In genomic region chr15:58522865-58523264, GRCh38 we compare ENCODE assay signal across 13 cellular contexts.
DNase-seq lines count a peak whose midpoint lies in the region; ATAC-seq and TF ChIP-seq lines count a peak whose summit lies in the region.
"Had no signal": no experiment of that assay in that cellular context is flagged by ENCODE, and none has a peak within 500 bp of the region (broad histone marks: within the 10 kb centered on the region; RNA-seq: fewer than 3 reads in every experiment).

No MANE protein-coding gene starts in this region.

- H4K20me1 ChIP-seq in PC-3 (ENCODE audit: low read length) = no peaks in the 10 kb centered on the region

- H3K4me2 ChIP-seq in PC-3 (ENCODE audit: low read length) = no peak overlapping the region

- POLR2A ChIA-PET in PC-3 (lab: Charles Lee; ENCODE audit: unreplicated experiment) = no interaction called here

- peaks cover 19% of the 10 kb centered on the region for H3K36me3 Mint-ChIP-seq in Calu3 (ENCODE audit: insufficient read depth, unreplicated experiment)
- H3K36me3 Mint-ChIP-seq: activated CD4-positive, alpha-beta memory T cell treated with anti-CD3 and anti-CD28 coated beads for 36 hours; CD4-positive, alpha-beta memory T cell had no signal

- peaks cover 22% of the 10 kb centered on the region for H3K4me1 ChIP-seq in PC-3 (ENCODE audit: insufficient read depth, low read length)
- peaks cover 75% of the 10 kb centered on the region for H3K4me1 ChIP-seq in left ventricle myocardium inferior
- H3K4me1 ChIP-seq in mucosa of descending colon (ENCODE audit: low read depth) = peaks cover 5% of the 10 kb centered on the region

- no peak overlapping the region for H2AFZ ChIP-seq in PC-3 (ENCODE audit: low read length)

- no peaks in the 10 kb centered on the region for H3K9me2 ChIP-seq in PC-3 (replicated peaks; ENCODE audit: low read length)

- TF ChIP-seq CTCF in Calu3 (IDR thresholded peaks at IDR 0.05; ENCODE audit: unreplicated experiment) (no peak), PC-3 (conservative IDR thresholded peaks at IDR 0.05; ENCODE audit: low read depth, low read length) (no peak), left ventricle myocardium inferior (IDR thresholded peaks at IDR 0.05; ENCODE audit: borderline replicate concordance) (no peak), mucosa of descending colon (IDR thresholded peaks at IDR 0.05) (no peak)

- DNase-seq in Calu3 (no peak), PC-3 (no peak), left ventricle myocardium inferior (no peak), posterior cingulate gyrus (peak in 8 of 10 donors; percentile 22 to 89 (median 46)), NCI-H748 (lab: John Stamatoyannopoulos, UW; ENCODE audit: unreplicated experiment) (no peak), HuH-7 (ENCODE audit: low spot score) (no peak), NOMO-1 (lab: John Stamatoyannopoulos, UW; ENCODE audit: unreplicated experiment in 2 of 2) (no peak), mucosa of descending colon (no peak)
- DNase-seq: activated CD4-positive, alpha-beta memory T cell treated with anti-CD3 and anti-CD28 coated beads for 36 hours; activated gamma-delta T cell treated with Interleukin-2 at 50 U/mL for 16 hours; CD4-positive, alpha-beta memory T cell; T1000 had no signal

- H3K27me3 Mint-ChIP-seq in Calu3 (ENCODE audit: unreplicated experiment) = no peaks in the 10 kb centered on the region
- H3K27me3 Mint-ChIP-seq: activated CD4-positive, alpha-beta memory T cell treated with anti-CD3 and anti-CD28 coated beads for 36 hours had no signal

- no peaks in the 10 kb centered on the region for H3K9me3 Mint-ChIP-seq in Calu3 (ENCODE audit: low read depth, unreplicated experiment)
- H3K9me3 Mint-ChIP-seq: activated CD4-positive, alpha-beta memory T cell treated with anti-CD3 and anti-CD28 coated beads for 36 hours; CD4-positive, alpha-beta memory T cell had no signal

- H3K9me3 ChIP-seq in PC-3 (ENCODE audit: low read length) (no peaks in the 10 kb centered on the region), left ventricle myocardium inferior (replicated peaks) (no peaks in the 10 kb centered on the region), mucosa of descending colon (no peaks in the 10 kb centered on the region)
- H3K9me3 ChIP-seq: Peyer's patch had no signal

- intact Hi-C loops in Calu3 (cut with micrococcal nuclease; ENCODE audit: unreplicated experiment) = loop anchor here (5.0 kb wide), 1 partner anchor 191 kb away; no protein-coding TSS in a partner anchor
- intact Hi-C loops in PC-3 (cut with micrococcal nuclease) = no loop called here
- intact Hi-C loops in left ventricle myocardium inferior (cut with micrococcal nuclease) = no loop called here
- intact Hi-C loops in posterior cingulate gyrus (cut with DNase I) = loop anchor here (1.0 kb wide), 1 partner anchor 225 kb away; no protein-coding TSS in a partner anchor
- intact Hi-C loops in mucosa of descending colon (cut with DNase I, micrococcal nuclease) = no loop called here

- H3K27me3 ChIP-seq in PC-3 (ENCODE audit: low read length) = no peaks in the 10 kb centered on the region
- H3K27me3 ChIP-seq in left ventricle myocardium inferior (ENCODE audit: low read depth) = no peaks in the 10 kb centered on the region
- H3K27me3 ChIP-seq: Peyer's patch had no signal

- H3K9ac ChIP-seq in PC-3 (ENCODE audit: low read length) = peak overlapping the region; percentile 60; the same call in 1 of the 2 replicates

- H3K27ac Mint-ChIP-seq in Calu3 (ENCODE audit: unreplicated experiment) = peak overlapping the region; percentile 96
- H3K27ac Mint-ChIP-seq: activated CD4-positive, alpha-beta memory T cell treated with anti-CD3 and anti-CD28 coated beads for 36 hours had no signal

- BruUV-seq in Calu3 (replicated peaks; lab: Mats Ljungman, UMichigan) (no TSS peak), PC-3 (replicated peaks; lab: Mats Ljungman, UMichigan) (no TSS peak)

- CTCF ChIA-PET in Calu3 (lab: Charles Lee) = interaction anchor here (2.1 kb wide), 1 partner anchor 24 kb away, joined by 6 read pairs; no protein-coding TSS in a partner anchor
- CTCF ChIA-PET in PC-3 (lab: Charles Lee) = no interaction called here

- ATAC-seq in PC-3 = no peak
- no peak for ATAC-seq in mucosa of descending colon

- H3F3A ChIP-seq in PC-3 (ENCODE audit: low read length, unreplicated experiment) = no peaks in the 10 kb centered on the region

- H3K27ac ChIP-seq in PC-3 (ENCODE audit: low read length) (peak overlapping the region; percentile 94), left ventricle myocardium inferior (replicated peaks) (peak overlapping the region; percentile 78)
- H3K27ac ChIP-seq: Peyer's patch had no signal

- no peaks in the 10 kb centered on the region for H3K79me2 ChIP-seq in PC-3 (ENCODE audit: low read length)

- H3K4me1 Mint-ChIP-seq in Calu3 (ENCODE audit: low read depth, unreplicated experiment) = peaks cover 77% of the 10 kb centered on the region

- H3K4me3 ChIP-seq in PC-3 (ENCODE audit: low read length) (no peak overlapping the region), left ventricle myocardium inferior (no peak overlapping the region), mucosa of descending colon (no peak overlapping the region)
- H3K4me3 ChIP-seq: Peyer's patch had no signal

- H3K4me3 Mint-ChIP-seq in Calu3 (ENCODE audit: low read depth, unreplicated experiment) = no peak overlapping the region
- H3K4me3 Mint-ChIP-seq: activated CD4-positive, alpha-beta memory T cell treated with anti-CD3 and anti-CD28 coated beads for 36 hours; CD4-positive, alpha-beta memory T cell had no signal

- H3K36me3 ChIP-seq in PC-3 (ENCODE audit: low read depth, low read length) (no peaks in the 10 kb centered on the region), left ventricle myocardium inferior (no peaks in the 10 kb centered on the region), mucosa of descending colon (ENCODE audit: low read depth) (no peaks in the 10 kb centered on the region)
- H3K36me3 ChIP-seq: Peyer's patch had no signal

Comparison
In these comparisons a context has a peak if more than half of its experiments do, and no peak if none do; other contexts are left out.
1. DNase-seq: peak in posterior cingulate gyrus (8 of 10); none in Calu3 (single experiment), PC-3 (single experiment), left ventricle myocardium inferior (single experiment), NCI-H748 (single experiment), HuH-7 (single experiment), NOMO-1 (0 of 2) and mucosa of descending colon (0 of 3).
2. intact Hi-C loops: an anchor here in Calu3 (5.0 kb wide) and posterior cingulate gyrus (1.0 kb wide); none called in PC-3, left ventricle myocardium inferior and mucosa of descending colon.